14 cellular contexts compared by ENCODE assay signal in genomic region chr2:225091336-225091735, GRCh38. TPM values are rescaled to one million over a fixed set of nuclear protein-coding genes. Genes with fewer than 3 reads are reported as not detected.
DNase-seq lines count a peak whose midpoint lies in the region; TF ChIP-seq lines count a peak whose summit lies in the region.
"Had no signal": no experiment of that assay in that cellular context is flagged by ENCODE, and none has a peak within 500 bp of the region (broad histone marks: within the 10 kb centered on the region; RNA-seq: fewer than 3 reads in every experiment).

No MANE protein-coding gene starts in this region.

- in situ Hi-C loops in mammary epithelial cell (cut with MboI; ENCODE audit: low sequenced_read_pairs in 2 of 2): no loop called here

- no peak for TF ChIP-seq CTCF in mammary epithelial cell (conservative IDR thresholded peaks at IDR 0.05 in 1 of 2, IDR thresholded peaks at IDR 0.05 in 1 of 2; ENCODE audit: extremely low read depth in 1 of 2, insufficient read depth in 1 of 2, low read depth in 1 of 2, low read length in 2 of 2)
- TF ChIP-seq CTCF in colonic mucosa (IDR thresholded peaks at IDR 0.05): no peak

- H3K27me3 ChIP-seq in MG63 (no peaks in the 10 kb centered on the region), mammary epithelial cell (ENCODE audit: insufficient read depth, low read length) (no peaks in the 10 kb centered on the region), Karpas-422 (ENCODE audit: low read length) (no peaks in the 10 kb centered on the region), colonic mucosa (no peaks in the 10 kb centered on the region)

- H2AFZ ChIP-seq in mammary epithelial cell (ENCODE audit: low read depth, low read length): no peak overlapping the region
- H2AFZ ChIP-seq in Karpas-422 (ENCODE audit: low read length): no peak overlapping the region

- H3K4me3 ChIP-seq in MG63 (no peak overlapping the region), mammary epithelial cell (replicated peaks in 1 of 3; ENCODE audit: insufficient read depth in 1 of 3, low read depth in 2 of 3, low read length in 3 of 3) (no peak overlapping the region), Karpas-422 (ENCODE audit: low read length) (no peak overlapping the region), colonic mucosa (no peak overlapping the region)
- H3K4me3 ChIP-seq: mucosa of descending colon had no signal

- DNase-seq in Daoy (ENCODE audit: low read depth) (peak; percentile 72), MG63 (peak; percentile 28), mammary epithelial cell (peak; percentile 96), myocyte (ENCODE audit: low read depth) (peak; percentile 83), Karpas-422 (no peak), NCI-H2107 treated with DMSO at 0.1 percent for 48 hours (lab: John Stamatoyannopoulos, UW; ENCODE audit: unreplicated experiment) (no peak), NCI-H2171 treated with DMSO at 0.1 percent for 48 hours (lab: John Stamatoyannopoulos, UW) (no peak), colonic mucosa (no peak)
- DNase-seq: activated T-cell treated with anti-CD3 and anti-CD28 coated beads for 4 hours; CD4-positive, alpha-beta memory T cell; mucosa of descending colon; NCI-H1092 treated with DMSO at 0.1 percent for 48 hours; NCI-H82; stimulated activated naive CD8-positive, alpha-beta T cell treated with anti-CD3 and anti-CD28 coated beads, Interleukin-15, amount 100 ng/mL, for 72 hours had no signal

- H3K36me3 ChIP-seq in MG63 (no peaks in the 10 kb centered on the region), mammary epithelial cell (ENCODE audit: insufficient read depth, low read length) (no peaks in the 10 kb centered on the region), Karpas-422 (ENCODE audit: insufficient read depth, low read length) (no peaks in the 10 kb centered on the region), colonic mucosa (no peaks in the 10 kb centered on the region)

- H4K20me1 ChIP-seq in mammary epithelial cell (ENCODE audit: insufficient read depth, low read length): no peaks in the 10 kb centered on the region
- H4K20me1 ChIP-seq in Karpas-422 (ENCODE audit: insufficient read depth, low read depth, low read length): no peaks in the 10 kb centered on the region

- H3K9ac ChIP-seq in mammary epithelial cell (ENCODE audit: insufficient read depth, low read length) (no peak overlapping the region), Karpas-422 (ENCODE audit: low read length) (no peak overlapping the region), colonic mucosa (ENCODE audit: low read depth in 2 of 2, low read length in 2 of 2) (no peak overlapping the region)

- 0% methylated on average over 2 of the region's 2 CpGs for WGBS in mammary epithelial cell (ENCODE audit: low coverage, missing lambda C conversion rate)

- H3K9me3 ChIP-seq in MG63: no peaks in the 10 kb centered on the region
- H3K9me3 ChIP-seq in mammary epithelial cell (replicated peaks; ENCODE audit: insufficient read depth, low read length): no peaks in the 10 kb centered on the region
- H3K9me3 ChIP-seq in Karpas-422 (ENCODE audit: low read length): no peaks in the 10 kb centered on the region
- no peaks in the 10 kb centered on the region for H3K9me3 ChIP-seq in colonic mucosa
- H3K9me3 ChIP-seq: mucosa of descending colon had no signal

- peaks cover 14% of the 10 kb centered on the region for H3K4me1 ChIP-seq in mammary epithelial cell (ENCODE audit: insufficient read depth, low read length)
- no peaks in the 10 kb centered on the region for H3K4me1 ChIP-seq in Karpas-422 (ENCODE audit: low read length)
- no peaks in the 10 kb centered on the region for H3K4me1 ChIP-seq in colonic mucosa

- no TSS peak for BruUV-seq in mammary epithelial cell (replicated peaks; lab: Mats Ljungman, UMichigan)

- dilution Hi-C loops in mammary epithelial cell (cut with HindIII; ENCODE audit: low sequenced_read_pairs): no loop called here

- no peaks in the 10 kb centered on the region for H3K79me2 ChIP-seq in mammary epithelial cell (ENCODE audit: insufficient read depth, low read length)
- no peaks in the 10 kb centered on the region for H3K79me2 ChIP-seq in Karpas-422 (ENCODE audit: low read length)

- intact Hi-C loops in mammary epithelial cell (cut with micrococcal nuclease): loop anchor here (2.0 kb wide), 1 partner anchor 81 kb away; no protein-coding TSS in a partner anchor
- intact Hi-C loops in colonic mucosa (cut with DNase I): no loop called here

- peak overlapping the region; percentile 90 for H3K27ac ChIP-seq in mammary epithelial cell (ENCODE audit: insufficient read depth, low read depth, low read length)
- H3K27ac ChIP-seq in Karpas-422 (ENCODE audit: low read length): no peak overlapping the region
- H3K27ac ChIP-seq in colonic mucosa: no peak overlapping the region

- H3K4me2 ChIP-seq in mammary epithelial cell (ENCODE audit: insufficient read depth, low read depth, low read length) (peak overlapping the region; percentile 52), Karpas-422 (ENCODE audit: low read depth, low read length, poor library complexity, severe bottlenecking) (no peak overlapping the region)

- CTCF ChIA-PET in mammary epithelial cell (lab: Charles Lee; ENCODE audit: low non-redundant PET): no interaction called here

- no peaks in the 10 kb centered on the region for H3K9me2 ChIP-seq in Karpas-422 (replicated peaks; ENCODE audit: insufficient read depth, low read length)

RNA-seq across cellular contexts. Expression of gene DOCK10, which starts 49.1 kb away (rescaled TPM):
- 29.9 and 37.2 TPM in 2 replicates for total RNA-seq in Daoy (2014; rRNA removed; shearing (Covaris generic))
- 3.4 and 10.1 TPM in 2 replicates for total RNA-seq in MG63 (2014; rRNA removed; shearing (Covaris generic); ENCODE audit: low replicate concordance)
- total RNA-seq in mammary epithelial cell (1 to 10 TPM in 1 of 2 donors, under 1 TPM in 1; 0.50 to 5.1 TPM), myocyte (16.5 and 25.0 TPM in 2 replicates), colonic mucosa (10 to 100 TPM; 13.5 to 17.4 TPM)
- polyA plus RNA-seq in mammary epithelial cell: 5.1 TPM
- 32.4 TPM for polyA minus RNA-seq in mammary epithelial cell
- polyA plus RNA-seq in myocyte (2012): 7.8 TPM
- total RNA-seq in Karpas-422 (2014; rRNA removed; shearing (Covaris generic); ENCODE audit: low replicate concordance): 0.15 and 0.76 TPM in 2 replicates

Comparison
In these comparisons a context has a peak if more than half of its experiments do, and no peak if none do; other contexts are left out.
1. DNase-seq: peak in Daoy (single experiment), MG63 (single experiment), mammary epithelial cell (single experiment) and myocyte (single experiment); none in Karpas-422 (single experiment), NCI-H2107 treated with DMSO at 0.1 percent for 48 hours (single experiment), NCI-H2171 treated with DMSO at 0.1 percent for 48 hours (single experiment) and colonic mucosa (single experiment).